Comparison of ENCODE assay signal across 9 cellular contexts in the genomic region with DNA sequence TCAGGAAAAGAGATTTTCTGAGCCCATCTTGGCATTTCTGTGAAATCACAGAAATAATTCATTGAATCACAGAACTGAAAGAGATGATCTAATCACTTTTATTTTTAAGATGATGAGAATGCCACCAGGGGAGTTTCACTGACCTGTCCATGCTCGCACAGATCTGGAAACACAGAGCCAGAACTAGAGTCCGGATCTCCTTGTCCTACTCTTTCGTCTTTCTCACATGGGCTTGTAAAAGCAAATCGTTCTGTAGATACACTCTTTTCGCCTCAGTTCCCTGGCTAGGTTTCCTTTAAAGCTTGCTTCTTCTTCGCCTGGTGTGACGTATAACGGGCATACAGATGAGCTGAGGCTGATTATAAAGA.
DNase-seq lines count a peak whose midpoint lies in the region; ATAC-seq, FAIRE-seq and TF ChIP-seq lines count a peak whose summit lies in the region.
"Had no signal": no experiment of that assay in that cellular context is flagged by ENCODE, and none has a peak within 500 bp of the region (broad histone marks: within the 10 kb centered on the region; RNA-seq: fewer than 3 reads in every experiment).

No MANE protein-coding gene starts in this region.

- peak overlapping the region; percentile 79 for H3K27ac ChIP-seq in A673 (ENCODE audit: low read depth, low read length, poor library complexity, severe bottlenecking)
- H3K27ac ChIP-seq in hepatocyte = peak overlapping the region; percentile 85
- no peak overlapping the region for H3K27ac ChIP-seq in effector memory CD4-positive, alpha-beta T cell (ENCODE audit: insufficient read depth, low read length, poor library complexity, severe bottlenecking)

- no peaks in the 10 kb centered on the region for H3K36me3 ChIP-seq in A673 (ENCODE audit: insufficient read depth, low read length, poor library complexity, severe bottlenecking)
- no peaks in the 10 kb centered on the region for H3K36me3 ChIP-seq in hepatocyte (replicated peaks; ENCODE audit: insufficient read depth, low read depth)
- no peaks in the 10 kb centered on the region for H3K36me3 ChIP-seq in effector memory CD4-positive, alpha-beta T cell (ENCODE audit: control insufficient read depth, insufficient read depth, low read length)

- H4K20me1 ChIP-seq in hepatocyte (ENCODE audit: insufficient read depth, poor library complexity, severe bottlenecking) = no peaks in the 10 kb centered on the region

- H3K79me2 ChIP-seq in hepatocyte = no peaks in the 10 kb centered on the region

- H2AFZ ChIP-seq in hepatocyte = no peak overlapping the region

- H3K4me3 ChIP-seq in A673 (ENCODE audit: low read depth, low read length, poor library complexity, severe bottlenecking) (peak overlapping the region; percentile 29), hepatocyte (no peak overlapping the region)
- H3K4me3 ChIP-seq in effector memory CD4-positive, alpha-beta T cell (ENCODE audit: insufficient read depth, low read depth, low read length, poor library complexity, severe bottlenecking) = no peak overlapping the region

- DNase-seq in A673 (ENCODE audit: low spot score) = no peak
- peak; percentile 44 for DNase-seq in NAMALWA (ENCODE audit: low spot score)
- DNase-seq in hepatocyte (ENCODE audit: low spot score) = no peak
- peak; percentile 10 for DNase-seq in urothelium cell line (ENCODE audit: low spot score)
- DNase-seq in T-helper 2 cell = no peak
- DNase-seq in effector memory CD4-positive, alpha-beta T cell = no peak
- DNase-seq in stimulated activated CD4-positive, alpha-beta T cell treated with anti-CD3 and anti-CD28 coated beads, Interleukin-2, amount 100 ng/mL, for 48 hours = no peak
- DNase-seq: DND-41 had no signal

- 59% methylated on average over 8 of the region's 8 CpGs for WGBS in hepatocyte (ENCODE audit: low lambda C conversion rate, missing lambda C conversion rate)

- POLR2A ChIA-PET in A673 (lab: Charles Lee; ENCODE audit: low non-redundant PET) = no interaction called here

- H3K27me3 ChIP-seq in A673 (replicated peaks; ENCODE audit: insufficient read depth, low read depth, low read length, poor library complexity) = no peaks in the 10 kb centered on the region
- H3K27me3 ChIP-seq in hepatocyte = no peaks in the 10 kb centered on the region
- H3K27me3 ChIP-seq in effector memory CD4-positive, alpha-beta T cell (replicated peaks; ENCODE audit: control insufficient read depth, insufficient read depth, low read length, poor library complexity, severe bottlenecking) = no peaks in the 10 kb centered on the region

- BruUV-seq in A673 (replicated peaks; lab: Mats Ljungman, UMichigan) = no TSS peak

- H3K4me1 ChIP-seq in A673 (ENCODE audit: insufficient read depth, low read length, poor library complexity, severe bottlenecking) = peaks cover 40% of the 10 kb centered on the region
- peaks cover 18% of the 10 kb centered on the region for H3K4me1 ChIP-seq in hepatocyte (ENCODE audit: insufficient read depth)
- no peaks in the 10 kb centered on the region for H3K4me1 ChIP-seq in effector memory CD4-positive, alpha-beta T cell (ENCODE audit: control insufficient read depth, insufficient read depth, low read length, poor library complexity, severe bottlenecking)

- peak overlapping the region; percentile 59 for H3K4me2 ChIP-seq in hepatocyte

- H3K9me2 ChIP-seq in hepatocyte (replicated peaks; ENCODE audit: insufficient read depth) = no peaks in the 10 kb centered on the region

- no peak for FAIRE-seq in urothelium cell line (lab: Jason Lieb, UNC)

- no peak for TF ChIP-seq CTCF in A673 (conservative IDR thresholded peaks at IDR 0.05; ENCODE audit: low read depth, low read length)
- TF ChIP-seq CTCF in hepatocyte (IDR thresholded peaks at IDR 0.05; ENCODE audit: poor library complexity) = no peak

- intact Hi-C loops in A673 (cut with micrococcal nuclease; ENCODE audit: unreplicated experiment) = no loop called here

- CTCF ChIA-PET in A673 (lab: Charles Lee) = no interaction called here

- ATAC-seq in GM21390 (IDR thresholded peaks at IDR 0.05; ENCODE audit: unreplicated experiment) = peak; percentile 26

- no peaks in the 10 kb centered on the region for H3K9me3 ChIP-seq in A673 (ENCODE audit: low read depth, low read length, poor library complexity, severe bottlenecking)
- H3K9me3 ChIP-seq in hepatocyte (ENCODE audit: low read depth) = no peaks in the 10 kb centered on the region
- no peaks in the 10 kb centered on the region for H3K9me3 ChIP-seq in effector memory CD4-positive, alpha-beta T cell (ENCODE audit: control insufficient read depth, low read length)

Comparison
In these comparisons a context has a peak if more than half of its experiments do, and no peak if none do; other contexts are left out.
1. DNase-seq: peak in NAMALWA (single experiment) and urothelium cell line (single experiment); none in A673 (single experiment), hepatocyte (single experiment), T-helper 2 cell (0 of 5), effector memory CD4-positive, alpha-beta T cell (0 of 3) and stimulated activated CD4-positive, alpha-beta T cell treated with anti-CD3 and anti-CD28 coated beads, Interleukin-2, amount 100 ng/mL, for 48 hours (0 of 2).